24 cellular contexts compared by ENCODE assay signal in the genomic region with DNA sequence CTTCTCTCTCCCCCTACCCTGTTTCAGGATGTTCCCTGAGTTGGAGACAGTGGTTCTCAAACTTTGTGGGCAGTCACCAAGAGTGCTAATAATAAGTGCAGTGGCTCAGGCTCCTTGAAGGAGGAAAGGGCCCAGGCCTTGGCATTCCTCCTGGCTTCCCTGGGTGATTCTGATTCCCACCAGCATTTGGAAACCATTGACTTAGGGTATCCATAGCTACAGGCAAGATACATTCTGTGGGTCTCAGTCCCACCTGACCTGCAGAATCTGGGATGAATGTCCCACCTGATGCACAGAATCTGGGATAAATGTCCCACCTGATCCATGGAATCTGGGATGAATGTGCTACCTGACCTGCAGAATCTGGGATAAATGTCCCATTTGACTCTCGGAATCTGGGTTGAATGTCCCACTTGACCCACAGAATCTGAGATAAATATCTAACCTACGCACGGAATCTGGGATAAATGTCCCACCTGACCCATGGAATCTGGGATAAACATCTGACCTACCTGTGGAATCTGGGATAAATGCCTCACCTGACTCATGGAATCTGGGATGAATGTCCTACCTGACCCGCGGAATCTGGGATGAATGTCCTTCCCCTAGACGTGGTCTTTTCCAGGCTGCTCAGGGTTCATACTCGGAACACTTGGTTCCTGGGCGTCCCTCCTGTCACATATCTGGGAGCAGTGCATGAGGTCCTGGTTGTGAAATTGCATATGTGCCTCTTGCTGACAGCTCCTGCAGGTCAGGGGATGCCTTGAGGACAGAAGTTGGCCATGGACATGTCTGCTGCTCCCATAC.
"Had no signal": no experiment of that assay in that cellular context is flagged by ENCODE, and none has a peak within 500 bp of the region (broad histone marks: within the 10 kb centered on the region; RNA-seq: fewer than 3 reads in every experiment).

No MANE protein-coding gene starts in this region.

- DNase-seq: activated CD4-positive, alpha-beta memory T cell treated with anti-CD3 and anti-CD28 coated beads for 36 hours; activated CD4-positive, alpha-beta T cell treated with anti-CD3 and anti-CD28 coated beads, Interleukin-2, amount 10 ng/mL, durations not matched to agents 7 days and 5 days; activated CD4-positive, CD25-positive, alpha-beta regulatory T cell; activated CD8-positive, alpha-beta memory T cell treated with anti-CD3 and anti-CD28 coated beads, Interleukin-2, amount 50 U/mL, for 4 hours; activated gamma-delta T cell treated with Interleukin-2 at 50 U/mL for 16 hours; activated naive CD4-positive, alpha-beta T cell treated with anti-CD3 and anti-CD28 coated beads, Interleukin-2, amount 10 ng/mL, durations not matched to agents 7 days and 5 days; activated naive CD8-positive, alpha-beta T cell treated with anti-CD3 and anti-CD28 coated beads for 36 hours; activated T-cell treated with anti-CD3 and anti-CD28 coated beads, Interleukin-2, amount 50 U/mL, for 72 hours; brain microvascular endothelial cell; KG1; NCI-H1048; NCI-H146; NCI-H187 treated with DMSO at 0.1 percent for 48 hours; NCI-H2081 treated with DMSO at 0.1 percent for 48 hours; NCI-H446; NCI-H524; Peyer's patch; SHP77 treated with DMSO at 0.1 percent for 48 hours; T-helper 17 cell; T-helper 9 cell had no signal

- H3K36me3 ChIP-seq: brain microvascular endothelial cell, cardiac muscle cell, Peyer's patch had no signal

- H3K4me1 Mint-ChIP-seq: activated CD4-positive, alpha-beta T cell treated with anti-CD3 and anti-CD28 coated beads, Interleukin-2, amount 10 ng/mL, durations not matched to agents 7 days and 5 days; activated naive CD4-positive, alpha-beta T cell treated with anti-CD3 and anti-CD28 coated beads, Interleukin-2, amount 10 ng/mL, durations not matched to agents 7 days and 5 days; activated naive CD8-positive, alpha-beta T cell treated with anti-CD3 and anti-CD28 coated beads for 36 hours had no signal

- H3K27me3 Mint-ChIP-seq: activated CD4-positive, alpha-beta T cell treated with anti-CD3 and anti-CD28 coated beads, Interleukin-2, amount 10 ng/mL, durations not matched to agents 7 days and 5 days; activated naive CD4-positive, alpha-beta T cell treated with anti-CD3 and anti-CD28 coated beads, Interleukin-2, amount 10 ng/mL, durations not matched to agents 7 days and 5 days; T-helper 17 cell had no signal

- H3K4me3 Mint-ChIP-seq: activated CD4-positive, alpha-beta memory T cell treated with anti-CD3 and anti-CD28 coated beads for 36 hours; activated CD4-positive, alpha-beta T cell treated with anti-CD3 and anti-CD28 coated beads, Interleukin-2, amount 10 ng/mL, durations not matched to agents 7 days and 5 days; activated naive CD4-positive, alpha-beta T cell treated with anti-CD3 and anti-CD28 coated beads, Interleukin-2, amount 10 ng/mL, durations not matched to agents 7 days and 5 days; activated naive CD8-positive, alpha-beta T cell treated with anti-CD3 and anti-CD28 coated beads for 36 hours; activated T-cell treated with anti-CD3 and anti-CD28 coated beads, Interleukin-2, amount 50 U/mL, for 72 hours; T-helper 17 cell had no signal

- H3K27ac Mint-ChIP-seq: activated CD4-positive, alpha-beta memory T cell treated with anti-CD3 and anti-CD28 coated beads for 36 hours; activated CD4-positive, alpha-beta T cell treated with anti-CD3 and anti-CD28 coated beads, Interleukin-2, amount 10 ng/mL, durations not matched to agents 7 days and 5 days; activated naive CD4-positive, alpha-beta T cell treated with anti-CD3 and anti-CD28 coated beads, Interleukin-2, amount 10 ng/mL, durations not matched to agents 7 days and 5 days; activated naive CD8-positive, alpha-beta T cell treated with anti-CD3 and anti-CD28 coated beads for 36 hours; activated T-cell treated with anti-CD3 and anti-CD28 coated beads, Interleukin-2, amount 50 U/mL, for 72 hours; activated T-helper 2 cell treated with anti-CD3 and anti-CD28 coated beads, Interferon-gamma antibody, Interleukin-2, Interleukin-4, amounts not matched to agents 10 μg/mL and 5 μg/mL and 100 μg/mL, durations not matched to agents 14 hours and 24 hours and 36 hours; T-helper 17 cell had no signal

- H3K27me3 ChIP-seq: Peyer's patch had no signal

- H3K36me3 Mint-ChIP-seq: activated CD4-positive, alpha-beta memory T cell treated with anti-CD3 and anti-CD28 coated beads for 36 hours; activated naive CD4-positive, alpha-beta T cell treated with anti-CD3 and anti-CD28 coated beads, Interleukin-2, amount 10 ng/mL, durations not matched to agents 7 days and 5 days; activated naive CD8-positive, alpha-beta T cell treated with anti-CD3 and anti-CD28 coated beads for 36 hours had no signal

- H3K9me3 ChIP-seq: Peyer's patch had no signal

- ATAC-seq: activated T-cell treated with anti-CD3 and anti-CD28 coated beads, Interleukin-2, amount 50 U/mL, for 72 hours; T-helper 17 cell had no signal

- H3K4me1 ChIP-seq: Peyer's patch had no signal

- H3K4me3 ChIP-seq: cardiac muscle cell had no signal

- H3K27ac ChIP-seq: brain microvascular endothelial cell, cardiac muscle cell, Peyer's patch, RWPE1, VCaP had no signal

- H3K9me3 Mint-ChIP-seq: activated CD4-positive, alpha-beta memory T cell treated with anti-CD3 and anti-CD28 coated beads for 36 hours; activated CD4-positive, alpha-beta T cell treated with anti-CD3 and anti-CD28 coated beads, Interleukin-2, amount 10 ng/mL, durations not matched to agents 7 days and 5 days; activated naive CD4-positive, alpha-beta T cell treated with anti-CD3 and anti-CD28 coated beads, Interleukin-2, amount 10 ng/mL, durations not matched to agents 7 days and 5 days; activated naive CD8-positive, alpha-beta T cell treated with anti-CD3 and anti-CD28 coated beads for 36 hours; activated T-cell treated with anti-CD3 and anti-CD28 coated beads, Interleukin-2, amount 50 U/mL, for 72 hours; activated T-helper 2 cell treated with anti-CD3 and anti-CD28 coated beads, Interferon-gamma antibody, Interleukin-2, Interleukin-4, amounts not matched to agents 10 μg/mL and 5 μg/mL and 100 μg/mL, durations not matched to agents 14 hours and 24 hours and 36 hours had no signal
